24 cellular contexts compared by ENCODE assay signal in genomic region chr11:117647872-117648271, GRCh38.
"Had no signal": no experiment of that assay in that cellular context is flagged by ENCODE, and none has a peak within 500 bp of the region (broad histone marks: within the 10 kb centered on the region; RNA-seq: fewer than 3 reads in every experiment).

No MANE protein-coding gene starts in this region.

- ATAC-seq: effector memory CD8-positive, alpha-beta T cell; heart right ventricle; left cardiac atrium; left lung; naive thymus-derived CD8-positive, alpha-beta T cell; right cardiac atrium; stimulated activated effector memory CD8-positive, alpha-beta T cell treated with anti-CD3 and anti-CD28 coated beads, Interleukin-12 subunit alpha, Interleukin-12 subunit beta, amount 100 ng/mL, for 72 hours; stimulated activated naive CD8-positive, alpha-beta T cell treated with anti-CD3 and anti-CD28 coated beads, Interleukin-15, Interleukin-2, amounts not matched to agents 100 U/mL and 50 U/mL, for 24 hours had no signal

- H3K4me3 ChIP-seq: esophagus squamous epithelium, heart right ventricle, left lung, prostate gland, sigmoid colon, thoracic aorta, tibial nerve, upper lobe of left lung had no signal

- H3K36me3 ChIP-seq: esophagus squamous epithelium, heart right ventricle, left lung, neutrophil, prostate gland, sigmoid colon, thoracic aorta, tibial nerve, upper lobe of left lung had no signal

- H2AFZ ChIP-seq: parathyroid adenoma had no signal

- H3K4me1 ChIP-seq: left lung, parathyroid adenoma, prostate gland, sigmoid colon, tibial nerve, upper lobe of left lung had no signal

- H3K9ac ChIP-seq: parathyroid adenoma had no signal

- H3K9me3 ChIP-seq: esophagus squamous epithelium, heart right ventricle, left lung, neutrophil, prostate gland, sigmoid colon, thoracic aorta, upper lobe of left lung had no signal

- H3K27me3 ChIP-seq: heart right ventricle, neutrophil, sigmoid colon, upper lobe of left lung had no signal

- DNase-seq: cortex of kidney; effector memory CD8-positive, alpha-beta T cell; erythroblast; esophagus squamous epithelium; foreskin melanocyte; glutamatergic neuron; heart right ventricle; hippocampal formation; left cardiac atrium; nephron progenitor cell; right cardiac atrium; sigmoid colon; stimulated activated CD4-positive, alpha-beta T cell treated with anti-CD3 and anti-CD28 coated beads, Interleukin-2, amount 100 ng/mL, for 24 hours; stimulated activated CD4-positive, alpha-beta T cell treated with anti-CD3 and anti-CD28 coated beads, Interleukin-4, amount 100 ng/mL, for 24 hours; stimulated activated naive CD8-positive, alpha-beta T cell treated with anti-CD3 and anti-CD28 coated beads, Interleukin-15, Interleukin-2, amounts not matched to agents 100 U/mL and 50 U/mL, for 24 hours; upper lobe of left lung had no signal

- H3K27ac ChIP-seq: esophagus squamous epithelium, heart right ventricle, left lung, neutrophil, parathyroid adenoma, prostate gland, sigmoid colon, thoracic aorta, tibial nerve, upper lobe of left lung had no signal
